14 cellular contexts compared by ENCODE assay signal in genomic region chr17:65037157-65037556, GRCh38. TPM values are rescaled to one million over a fixed set of nuclear protein-coding genes. Genes with fewer than 3 reads are reported as not detected.
A peak's percentile ranks its signal among the peaks of the same experiment; 100 is the strongest.
DNase-seq lines count a peak whose midpoint lies in the region; ATAC-seq, FAIRE-seq and TF ChIP-seq lines count a peak whose summit lies in the region.
"Had no signal": no experiment of that assay in that cellular context is flagged by ENCODE, and none has a peak within 500 bp of the region (broad histone marks: within the 10 kb centered on the region; RNA-seq: fewer than 3 reads in every experiment).

No MANE protein-coding gene starts in this region.

- 0 out of 2 replicates have a peak, but pooled peaks cover 5% of the 10 kb centered on the region for H4K20me1 ChIP-seq in DOHH2 (ENCODE audit: control insufficient read depth, insufficient read depth, low read depth, low read length)

- H3K79me2 ChIP-seq in DOHH2 (ENCODE audit: control insufficient read depth, low read length), result peaks cover 100% of the 10 kb centered on the region

- H3K27ac ChIP-seq in A673 (ENCODE audit: low read depth, low read length, poor library complexity, severe bottlenecking), result peak overlapping the region; percentile 44
- peak overlapping the region; percentile 96 for H3K27ac ChIP-seq in DOHH2 (ENCODE audit: low read depth, low read length)
- H3K27ac ChIP-seq in left lung, result peak overlapping the region; percentile 9 to 38
- no peak overlapping the region for H3K27ac ChIP-seq in ascending aorta

- DNase-seq in A673 (ENCODE audit: low spot score) (no peak), activated B cell treated with CpG ODN at 0.5 μM for 24 hours (no peak), left lung (no peak), ascending aorta (ENCODE audit: low spot score in 2 of 2) (no peak), H54 (ENCODE audit: insufficient read length, low spot score) (no peak), NCI-H446 treated with DMSO at 0.1 percent for 48 hours (lab: John Stamatoyannopoulos, UW) (no peak)
- DNase-seq: DMS79 treated with DMSO at 0.1 percent for 48 hours; NCI-H1436 treated with DMSO at 0.1 percent for 48 hours; NCI-H510A; Peyer's patch; stimulated activated CD4-positive, alpha-beta T cell treated with anti-CD3 and anti-CD28 coated beads, Interleukin-4, amount 100 ng/mL, for 1 hour had no signal

- peak overlapping the region; percentile 78 for H3K27ac Mint-ChIP-seq in activated B cell treated with CpG ODN at 0.5 μM for 24 hours

- TF ChIP-seq POLR2A in H54 (IDR thresholded peaks at IDR 0.05; ENCODE audit: low read depth, low read length), result no peak

- no TSS peak for BruUV-seq in A673 (replicated peaks; lab: Mats Ljungman, UMichigan)

- peaks cover 89% of the 10 kb centered on the region for H3K4me1 Mint-ChIP-seq in activated B cell treated with CpG ODN at 0.5 μM for 24 hours

- no peaks in the 10 kb centered on the region for H3K36me3 ChIP-seq in A673 (ENCODE audit: insufficient read depth, low read length, poor library complexity, severe bottlenecking)
- H3K36me3 ChIP-seq in DOHH2 (ENCODE audit: control insufficient read depth, low read length), result peaks cover 92% of the 10 kb centered on the region
- no peaks in the 10 kb centered on the region for H3K36me3 ChIP-seq in left lung
- H3K36me3 ChIP-seq in ascending aorta, result no peaks in the 10 kb centered on the region
- H3K36me3 ChIP-seq: Peyer's patch had no signal

- H3K27me3 ChIP-seq in A673 (replicated peaks; ENCODE audit: insufficient read depth, low read depth, low read length, poor library complexity) (no peaks in the 10 kb centered on the region), DOHH2 (ENCODE audit: control insufficient read depth, low read length) (no peaks in the 10 kb centered on the region), left lung (no peaks in the 10 kb centered on the region), ascending aorta (no peaks in the 10 kb centered on the region)
- H3K27me3 ChIP-seq: Peyer's patch had no signal

- TF ChIP-seq CTCF in A673 (conservative IDR thresholded peaks at IDR 0.05; ENCODE audit: low read depth, low read length), result no peak
- TF ChIP-seq CTCF in DOHH2 (IDR thresholded peaks at IDR 0.05; ENCODE audit: low read depth, low read length, poor library complexity, severe bottlenecking), result no peak
- TF ChIP-seq CTCF in activated B cell treated with CpG ODN at 0.5 μM for 24 hours (IDR thresholded peaks at IDR 0.05), result no peak
- TF ChIP-seq CTCF in left lung (IDR thresholded peaks at IDR 0.05), result no peak
- no peak for TF ChIP-seq CTCF in ascending aorta (IDR thresholded peaks at IDR 0.05)

- H3K9me3 ChIP-seq in A673 (ENCODE audit: low read depth, low read length, poor library complexity, severe bottlenecking) (no peaks in the 10 kb centered on the region), DOHH2 (ENCODE audit: control insufficient read depth, insufficient read depth, low read length) (no peaks in the 10 kb centered on the region), left lung (no peaks in the 10 kb centered on the region), ascending aorta (no peaks in the 10 kb centered on the region)
- H3K9me3 ChIP-seq: Peyer's patch had no signal

- no peaks in the 10 kb centered on the region for H3K9me2 ChIP-seq in DOHH2 (replicated peaks; ENCODE audit: control insufficient read depth, low read length)

- peak overlapping the region; percentile 78 for H3K4me2 ChIP-seq in DOHH2 (ENCODE audit: low read length)

- no peaks in the 10 kb centered on the region for H3K9me3 Mint-ChIP-seq in activated B cell treated with CpG ODN at 0.5 μM for 24 hours

- ATAC-seq in activated B cell treated with CpG ODN at 0.5 μM for 24 hours (ENCODE audit: low read depth) (no peak), left lung (peak; percentile 14), HG03342 (IDR thresholded peaks at IDR 0.05; ENCODE audit: unreplicated experiment) (no peak)

- FAIRE-seq in H54 (lab: Jason Lieb, UNC), result no peak
- FAIRE-seq: bronchial epithelial cell had no signal

- peak overlapping the region; percentile 46 for H3K4me3 Mint-ChIP-seq in activated B cell treated with CpG ODN at 0.5 μM for 24 hours

- H3K27me3 Mint-ChIP-seq in activated B cell treated with CpG ODN at 0.5 μM for 24 hours, result no peaks in the 10 kb centered on the region

- H3K4me1 ChIP-seq in A673 (ENCODE audit: insufficient read depth, low read length, poor library complexity, severe bottlenecking), result peaks cover 15% of the 10 kb centered on the region
- H3K4me1 ChIP-seq in DOHH2 (ENCODE audit: control insufficient read depth, low read length), result peaks cover 100% of the 10 kb centered on the region
- peaks cover 16 to 95% of the 10 kb centered on the region in 2 donors for H3K4me1 ChIP-seq in left lung
- H3K4me1 ChIP-seq in ascending aorta, result peaks cover 0 to 26% of the 10 kb centered on the region in 2 donors

- H3K4me3 ChIP-seq in A673 (ENCODE audit: low read depth, low read length, poor library complexity, severe bottlenecking) (no peak overlapping the region), DOHH2 (ENCODE audit: low read length) (peak overlapping the region; percentile 66), left lung (no peak overlapping the region), ascending aorta (no peak overlapping the region)
- H3K4me3 ChIP-seq: Peyer's patch had no signal

- intact Hi-C loops in A673 (cut with micrococcal nuclease; ENCODE audit: unreplicated experiment) (no loop called here), activated B cell treated with CpG ODN at 0.5 μM for 24 hours (cut with micrococcal nuclease) (no loop called here), left lung (cut with DNase I) (no loop called here), ascending aorta (cut with DNase I) (no loop called here)

- POLR2A ChIA-PET in A673 (lab: Charles Lee; ENCODE audit: low non-redundant PET), result no interaction called here
- POLR2A ChIA-PET in activated B cell treated with CpG ODN at 0.5 μM for 24 hours (lab: Charles Lee), result interaction anchor here (0.6 to 4.2 kb wide), 6 partner anchors 13 to 62 kb away, joined by 4 to 21 read pairs (median 5); partner anchors contain the start of gene GNA13

- peaks cover 28% of the 10 kb centered on the region for H3K36me3 Mint-ChIP-seq in activated B cell treated with CpG ODN at 0.5 μM for 24 hours (ENCODE audit: low read depth)

- H3F3A ChIP-seq in DOHH2 (ENCODE audit: control insufficient read depth, insufficient read depth), result peaks cover 80% of the 10 kb centered on the region

- CTCF ChIA-PET in A673 (lab: Charles Lee) (interaction anchor here (0.6 kb wide), 1 partner anchor 15 kb away, joined by 3 read pairs; no protein-coding TSS in a partner anchor), activated B cell treated with CpG ODN at 0.5 μM for 24 hours (lab: Charles Lee) (interaction anchor here (1.3 kb wide), 1 partner anchor 9 kb away, joined by 3 read pairs; no protein-coding TSS in a partner anchor)

RNA-seq across cellular contexts. Expression of gene GNA13, which starts 19.4 kb away (rescaled TPM):
- total RNA-seq in A673 (2021) (39.2 and 41.2 TPM in 2 replicates), activated B cell treated with CpG ODN at 0.5 μM for 24 hours (70.8 and 75.8 TPM in 2 replicates), left lung (10 to 100 TPM; 41.5 to 55.0 TPM), ascending aorta (35.8 TPM)

Comparison
In these comparisons a context has a peak if more than half of its experiments do, and no peak if none do; other contexts are left out.
1. H3K27ac ChIP-seq: peak in A673 (single experiment), DOHH2 (single experiment) and left lung (2 of 2); none in ascending aorta (0 of 2).